In genomic region chr10:122828716-122829255, GRCh38 we compare ENCODE assay signal across 8 cellular contexts. TPM values are rescaled to one million over a fixed set of nuclear protein-coding genes. Genes with fewer than 3 reads are reported as not detected.
"Had no signal": no experiment of that assay in that cellular context is flagged by ENCODE, and none has a peak within 500 bp of the region (broad histone marks: within the 10 kb centered on the region; RNA-seq: fewer than 3 reads in every experiment).

No MANE protein-coding gene starts in this region.

- DNase-seq: H9, HCEC 1CT had no signal

- H3K4me3 ChIP-seq: GM23338 had no signal

- FAIRE-seq: H1, H54, HepG2 had no signal

- H3K4me1 Mint-ChIP-seq: GM23338, IgD-negative memory B cell had no signal

- H3K27ac Mint-ChIP-seq: GM23338, H9, IgD-negative memory B cell had no signal

- ATAC-seq: HepG2 had no signal

- H3K9me3 Mint-ChIP-seq: GM23338, H9 had no signal

- H3K27ac ChIP-seq: HL-60 had no signal

- H3K4me3 Mint-ChIP-seq: GM23338, H9, IgD-negative memory B cell had no signal

RNA-seq across cellular contexts. Expression of gene FAM24B, which starts 50.6 kb away (rescaled TPM):
- total RNA-seq: H9 had no signal
